ENCODE assay signal across 1 cellular context in genomic region chr9:128657796-128658195, GRCh38.
TF ChIP-seq lines count a peak whose summit lies in the region.

No MANE protein-coding gene starts in this region.

TF ChIP-seq in HCT116, 20 proteins besides CTCF, POLR2A, EP300 and RAD21 (continued from another document):
- TF ChIP-seq, protein P1, sequence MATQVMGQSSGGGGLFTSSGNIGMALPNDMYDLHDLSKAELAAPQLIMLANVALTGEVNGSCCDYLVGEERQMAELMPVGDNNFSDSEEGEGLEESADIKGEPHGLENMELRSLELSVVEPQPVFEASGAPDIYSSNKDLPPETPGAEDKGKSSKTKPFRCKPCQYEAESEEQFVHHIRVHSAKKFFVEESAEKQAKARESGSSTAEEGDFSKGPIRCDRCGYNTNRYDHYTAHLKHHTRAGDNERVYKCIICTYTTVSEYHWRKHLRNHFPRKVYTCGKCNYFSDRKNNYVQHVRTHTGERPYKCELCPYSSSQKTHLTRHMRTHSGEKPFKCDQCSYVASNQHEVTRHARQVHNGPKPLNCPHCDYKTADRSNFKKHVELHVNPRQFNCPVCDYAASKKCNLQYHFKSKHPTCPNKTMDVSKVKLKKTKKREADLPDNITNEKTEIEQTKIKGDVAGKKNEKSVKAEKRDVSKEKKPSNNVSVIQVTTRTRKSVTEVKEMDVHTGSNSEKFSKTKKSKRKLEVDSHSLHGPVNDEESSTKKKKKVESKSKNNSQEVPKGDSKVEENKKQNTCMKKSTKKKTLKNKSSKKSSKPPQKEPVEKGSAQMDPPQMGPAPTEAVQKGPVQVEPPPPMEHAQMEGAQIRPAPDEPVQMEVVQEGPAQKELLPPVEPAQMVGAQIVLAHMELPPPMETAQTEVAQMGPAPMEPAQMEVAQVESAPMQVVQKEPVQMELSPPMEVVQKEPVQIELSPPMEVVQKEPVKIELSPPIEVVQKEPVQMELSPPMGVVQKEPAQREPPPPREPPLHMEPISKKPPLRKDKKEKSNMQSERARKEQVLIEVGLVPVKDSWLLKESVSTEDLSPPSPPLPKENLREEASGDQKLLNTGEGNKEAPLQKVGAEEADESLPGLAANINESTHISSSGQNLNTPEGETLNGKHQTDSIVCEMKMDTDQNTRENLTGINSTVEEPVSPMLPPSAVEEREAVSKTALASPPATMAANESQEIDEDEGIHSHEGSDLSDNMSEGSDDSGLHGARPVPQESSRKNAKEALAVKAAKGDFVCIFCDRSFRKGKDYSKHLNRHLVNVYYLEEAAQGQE (IDR thresholded peaks at IDR 0.05; ENCODE audit: low read depth) = no peak
- TF ChIP-seq YY1 (IDR thresholded peaks at IDR 0.05; ENCODE audit: extremely low read depth, insufficient replicate concordance, low read depth, low read length) = no peak
- TF ChIP-seq, protein P2, sequence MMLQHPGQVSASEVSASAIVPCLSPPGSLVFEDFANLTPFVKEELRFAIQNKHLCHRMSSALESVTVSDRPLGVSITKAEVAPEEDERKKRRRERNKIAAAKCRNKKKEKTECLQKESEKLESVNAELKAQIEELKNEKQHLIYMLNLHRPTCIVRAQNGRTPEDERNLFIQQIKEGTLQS (IDR thresholded peaks at IDR 0.05) = no peak
- TF ChIP-seq, protein P3, sequence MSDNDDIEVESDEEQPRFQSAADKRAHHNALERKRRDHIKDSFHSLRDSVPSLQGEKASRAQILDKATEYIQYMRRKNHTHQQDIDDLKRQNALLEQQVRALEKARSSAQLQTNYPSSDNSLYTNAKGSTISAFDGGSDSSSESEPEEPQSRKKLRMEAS (IDR thresholded peaks at IDR 0.05) = no peak
